8 cellular contexts compared by ENCODE assay signal in the genomic region with DNA sequence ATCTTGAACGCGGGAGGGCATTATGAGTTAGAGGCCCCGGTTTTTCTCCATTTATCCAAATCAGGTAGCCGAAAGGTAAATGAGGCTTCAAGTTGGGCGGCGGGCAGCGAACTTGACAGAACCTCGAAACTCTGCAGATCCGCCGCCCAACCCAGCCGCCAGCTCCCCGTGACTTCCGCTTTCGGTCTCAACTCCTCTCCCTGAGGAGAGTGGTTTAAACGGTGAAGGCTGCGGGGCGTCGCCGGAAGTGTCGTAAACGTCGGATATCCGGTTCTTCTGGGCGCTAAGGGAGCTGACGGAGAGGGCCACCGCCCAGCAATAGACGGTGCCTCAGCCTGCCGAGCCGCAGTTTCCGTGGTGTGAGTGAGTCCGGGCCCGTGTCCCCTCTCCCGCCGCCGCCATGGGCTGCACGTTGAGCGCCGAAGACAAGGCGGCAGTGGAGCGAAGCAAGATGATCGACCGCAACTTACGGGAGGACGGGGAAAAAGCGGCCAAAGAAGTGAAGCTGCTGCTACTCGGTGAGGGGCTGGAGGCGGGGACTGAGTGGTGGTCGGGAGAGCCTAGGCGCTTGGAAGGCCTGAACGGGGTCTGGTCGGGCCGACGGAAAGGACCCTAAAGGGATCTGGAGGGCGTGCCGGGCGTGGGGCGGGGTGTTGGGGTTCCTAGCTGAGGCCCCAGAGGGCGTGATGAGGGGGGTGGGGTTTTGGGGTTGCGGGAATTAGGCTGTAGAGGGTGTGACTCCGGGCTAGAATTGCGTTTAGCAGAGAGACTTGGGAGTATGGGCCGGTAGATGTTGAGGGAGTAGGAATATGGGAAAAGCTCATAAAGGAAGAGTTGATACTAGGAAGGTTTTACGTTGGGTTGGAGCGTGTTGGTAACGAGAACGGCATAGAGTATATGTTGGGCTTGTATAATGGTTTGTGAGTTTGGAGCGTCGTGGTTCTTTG. TPM values are rescaled to one million over a fixed set of nuclear protein-coding genes. Genes with fewer than 3 reads are reported as not detected.
DNase-seq lines count a peak whose midpoint lies in the region; ATAC-seq and TF ChIP-seq lines count a peak whose summit lies in the region.

A gene (plus strand): TSS at position 295 of the 947 bp plus-strand sequence. CDS start 106 bp downstream, at position 401.

- no peak for TF ChIP-seq CTCF in AG04449 (IDR thresholded peaks at IDR 0.05; ENCODE audit: insufficient read depth, low read length, missing control alignments)
- no peak for TF ChIP-seq CTCF in VCaP (conservative IDR thresholded peaks at IDR 0.05)
- peak in 1 of 3 donors; percentile 6 for TF ChIP-seq CTCF in breast epithelium (IDR thresholded peaks at IDR 0.05)

- DNase-seq in AG04449 (ENCODE audit: low read depth, low spot score), result peak; percentile 72
- peak; percentile 95 for DNase-seq in NCI-H2196 (lab: John Stamatoyannopoulos, UW; ENCODE audit: unreplicated experiment)
- peak; percentile 95 to 96 for DNase-seq in breast epithelium (ENCODE audit: low spot score in 2 of 2)

- ATAC-seq in GM18873 (IDR thresholded peaks at IDR 0.05; ENCODE audit: low FRiP score, unreplicated experiment) (peak; percentile 77), HG03135 (IDR thresholded peaks at IDR 0.05; ENCODE audit: unreplicated experiment) (peak; percentile 90)

- intact Hi-C loops in breast epithelium (cut with DNase I; ENCODE audit: low total_unique reads), result loop anchor here (10.0 kb wide), 1 partner anchor 216 kb away; a partner anchor contains a TSS

- H3K27me3 ChIP-seq in breast epithelium, result no peaks in the 10 kb centered on the region
- H3K27me3 ChIP-seq in iPS-18a (ENCODE audit: control insufficient read depth, insufficient read depth, low read length), result no peaks in the 10 kb centered on the region
- H3K27me3 ChIP-seq in skeletal muscle satellite cell (ENCODE audit: control insufficient read depth, insufficient read depth, low read length), result no peaks in the 10 kb centered on the region

- CTCF ChIA-PET in AG04449 (lab: Yijun Ruan, JAX), result interaction anchor here (0.6 to 3.5 kb wide), 31 partner anchors 10 to 463 kb away, joined by 3 to 66 read pairs (median 4); a partner anchor contains a TSS

- peak within 1 kb of the TSS; percentile 92 for H3K4me2 ChIP-seq in skeletal muscle satellite cell (ENCODE audit: low read length)

- POLR2A ChIA-PET in AG04449 (lab: Yijun Ruan, JAX), result interaction anchor here (0.7 to 2.0 kb wide), 21 partner anchors 11 to 436 kb away, joined by 3 to 25 read pairs (median 5); a partner anchor contains a TSS

- H3K27ac ChIP-seq in VCaP, result peak within 1 kb of the TSS; percentile 88
- peak within 1 kb of the TSS; percentile 98 for H3K27ac ChIP-seq in breast epithelium
- peak within 1 kb of the TSS; percentile 9 for H3K27ac ChIP-seq in iPS-18a (ENCODE audit: low read length)

- H3K36me3 ChIP-seq in breast epithelium (no peaks in the 10 kb centered on the region), iPS-18a (ENCODE audit: control insufficient read depth, low read depth, low read length) (no peaks in the 10 kb centered on the region), skeletal muscle satellite cell (ENCODE audit: insufficient read depth, low read length) (peaks cover 3% of the 10 kb centered on the region)

- no peaks in the 10 kb centered on the region for H3K9me3 ChIP-seq in breast epithelium
- no peaks in the 10 kb centered on the region for H3K9me3 ChIP-seq in iPS-18a (ENCODE audit: control insufficient read depth, low read depth, low read length)
- H3K9me3 ChIP-seq in skeletal muscle satellite cell (replicated peaks; ENCODE audit: low read length), result no peaks in the 10 kb centered on the region

- H3K4me3 ChIP-seq in AG04449 (ENCODE audit: low read depth, low read length) (peak within 1 kb of the TSS; percentile 95), breast epithelium (peak within 1 kb of the TSS; percentile 73 to 98 (median 85)), iPS-18a (ENCODE audit: low read length) (peak within 1 kb of the TSS; percentile 81), skeletal muscle satellite cell (ENCODE audit: low read length) (peak within 1 kb of the TSS; percentile 99)

- H3K4me1 ChIP-seq in breast epithelium (peaks cover 0 to 7% of the 10 kb centered on the region in 2 donors), iPS-18a (ENCODE audit: control insufficient read depth, low read depth, low read length) (peaks cover 17% of the 10 kb centered on the region), skeletal muscle satellite cell (ENCODE audit: control insufficient read depth, insufficient read depth, low read length) (peaks cover 30% of the 10 kb centered on the region)

- peak; percentile 91 for TF ChIP-seq POLR2A in breast epithelium (IDR thresholded peaks at IDR 0.05)

- H3K9ac ChIP-seq in iPS-18a (ENCODE audit: low read length) (peak within 1 kb of the TSS; percentile 78), skeletal muscle satellite cell (ENCODE audit: low read depth, low read length) (peak within 1 kb of the TSS; percentile 99)

RNA-seq across cellular contexts. Expression of the gene that starts here (rescaled TPM):
- total RNA-seq in breast epithelium, result 1 to 10 TPM; 5.9 to 6.9 (median 6.2) TPM
- 15.5 and 16.0 TPM in 2 replicates for total RNA-seq in skeletal muscle satellite cell (2012; rRNA removed)

Comparison
In these comparisons a context has a peak if more than half of its experiments do, and no peak if none do; other contexts are left out.
1. Peak in every context shown above with its lines: DNase-seq, ATAC-seq, H3K4me3 ChIP-seq and H3K27ac ChIP-seq.
2. H3K27ac ChIP-seq: peak in every context shown above with its lines; median percentile 98 in breast epithelium; 88 in VCaP; 9 in iPS-18a.